29 cellular contexts compared by ENCODE assay signal in the genomic region with DNA sequence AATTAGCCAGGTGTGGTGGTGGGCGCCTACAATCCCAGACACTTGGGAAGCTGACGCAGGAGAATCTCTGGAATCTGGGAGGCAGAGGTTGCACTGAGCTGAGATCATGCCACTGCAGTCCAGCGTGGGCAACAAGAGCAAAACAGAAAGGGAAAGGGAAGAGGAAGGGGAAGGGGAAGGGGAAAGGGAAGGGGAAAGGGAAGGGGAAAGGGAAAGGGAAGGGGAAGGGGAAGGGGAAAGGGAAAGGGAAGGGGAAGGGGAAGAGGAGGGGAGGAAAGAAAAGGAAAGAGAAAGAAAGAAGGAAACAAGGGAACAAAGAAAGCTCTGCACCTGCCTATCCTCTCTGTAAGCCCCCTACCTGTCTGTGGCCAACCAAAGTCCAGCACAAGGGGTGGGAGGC.
"Had no signal": no experiment of that assay in that cellular context is flagged by ENCODE, and none has a peak within 500 bp of the region (broad histone marks: within the 10 kb centered on the region; RNA-seq: fewer than 3 reads in every experiment).

No MANE protein-coding gene starts in this region.

- H3K36me3 Mint-ChIP-seq: stimulated activated effector memory CD8-positive, alpha-beta T cell treated with anti-CD3 and anti-CD28 coated beads, Interleukin-12 subunit alpha, Interleukin-12 subunit beta, amount 100 ng/mL, for 72 hours; type B pancreatic cell had no signal

- H3K27me3 Mint-ChIP-seq: stimulated activated memory B cell treated with anti-CD40 and anti-IgM and Interleukin-4, amounts not matched to agents 10 μg/mL and 1 μg/mL and 100 μg/mL, for 72 hours; stimulated activated naive B cell treated with anti-CD40 and anti-IgM and Interleukin-4, amounts not matched to agents 10 μg/mL and 1 μg/mL and 100 μg/mL, for 72 hours; stimulated activated naive CD8-positive, alpha-beta T cell treated with anti-CD3 and anti-CD28 coated beads, Interleukin-15, amount 100 ng/mL, for 72 hours; stimulated activated naive CD8-positive, alpha-beta T cell treated with anti-CD3 and anti-CD28 coated beads, Interleukin-15, Interleukin-2, amounts not matched to agents 100 ng/mL and 50 ng/mL, for 24 hours; type B pancreatic cell had no signal

- H3K27me3 ChIP-seq: stomach, suprapubic skin, testis, thyroid gland, tibial artery, tibial nerve, transverse colon, upper lobe of left lung, upper lobe of right lung, uterus, vagina had no signal

- H3K9me3 Mint-ChIP-seq: stimulated activated effector memory CD8-positive, alpha-beta T cell treated with anti-CD3 and anti-CD28 coated beads, Interleukin-12 subunit alpha, Interleukin-12 subunit beta, amount 100 ng/mL, for 72 hours; stimulated activated memory B cell treated with anti-CD40 and anti-IgM and Interleukin-4, amounts not matched to agents 10 μg/mL and 1 μg/mL and 100 μg/mL, for 72 hours; stimulated activated naive CD8-positive, alpha-beta T cell treated with anti-CD3 and anti-CD28 coated beads, Interleukin-15, amount 100 ng/mL, for 72 hours; stimulated activated naive CD8-positive, alpha-beta T cell treated with anti-CD3 and anti-CD28 coated beads, Interleukin-15, Interleukin-2, amounts not matched to agents 100 ng/mL and 50 ng/mL, for 24 hours; type B pancreatic cell had no signal

- DNase-seq: stimulated activated CD4-positive, alpha-beta T cell treated with anti-CD3 and anti-CD28 coated beads, Interleukin-2, amount 100 ng/mL, for 48 hours; stimulated activated CD4-positive, alpha-beta T cell treated with anti-CD3 and anti-CD28 coated beads, Interleukin-4, amount 100 ng/mL, for 1 hour; stimulated activated CD4-positive, alpha-beta T cell treated with anti-CD3 and anti-CD28 coated beads, Interleukin-4, amount 100 ng/mL, for 24 hours; stimulated activated CD4-positive, alpha-beta T cell treated with anti-CD3 and anti-CD28 coated beads, Interleukin-4, amount 100 ng/mL, for 4 hours; stimulated activated CD8-positive, alpha-beta memory T cell treated with anti-CD3 and anti-CD28 coated beads, Interleukin-4, amount 100 ng/mL, for 48 hours; stimulated activated naive B cell treated with anti-CD40 and anti-IgM and Interleukin-4, amounts not matched to agents 10 μg/mL and 1 μg/mL and 100 μg/mL, for 72 hours; stimulated activated naive CD4-positive, alpha-beta T cell; stimulated activated naive CD4-positive, alpha-beta T cell treated with Interleukin-2 at 50 U/mL for 16 hours; stimulated activated naive CD8-positive, alpha-beta T cell treated with anti-CD3 and anti-CD28 coated beads, Interleukin-15, amount 100 ng/mL, for 72 hours; stimulated activated naive CD8-positive, alpha-beta T cell treated with anti-CD3 and anti-CD28 coated beads, Interleukin-15, Interleukin-2, amounts not matched to agents 100 U/mL and 50 U/mL, for 24 hours; stomach; substantia nigra; testis; thyroid gland; tibial artery; transverse colon; trophoblast cell; upper lobe of right lung; uterus had no signal

- H3K4me3 ChIP-seq: stomach, suprapubic skin, testis, thoracic aorta, thyroid gland, tibial artery, tibial nerve, transverse colon, upper lobe of left lung, upper lobe of right lung, uterus, vagina had no signal

- H3K4me1 Mint-ChIP-seq: stimulated activated memory B cell treated with anti-CD40 and anti-IgM and Interleukin-4, amounts not matched to agents 10 μg/mL and 1 μg/mL and 100 μg/mL, for 72 hours had no signal

- H3K27ac Mint-ChIP-seq: stimulated activated effector memory CD8-positive, alpha-beta T cell treated with anti-CD3 and anti-CD28 coated beads, Interleukin-12 subunit alpha, Interleukin-12 subunit beta, amount 100 ng/mL, for 72 hours; stimulated activated memory B cell treated with anti-CD40 and anti-IgM and Interleukin-4, amounts not matched to agents 10 μg/mL and 1 μg/mL and 100 μg/mL, for 72 hours; stimulated activated naive B cell treated with anti-CD40 and anti-IgM and Interleukin-4, amounts not matched to agents 10 μg/mL and 1 μg/mL and 100 μg/mL, for 72 hours; stimulated activated naive CD8-positive, alpha-beta T cell treated with anti-CD3 and anti-CD28 coated beads, Interleukin-15, Interleukin-2, amounts not matched to agents 100 ng/mL and 50 ng/mL, for 24 hours; type B pancreatic cell had no signal

- FAIRE-seq: urothelium cell line had no signal

- H3K4me3 Mint-ChIP-seq: stimulated activated effector memory CD8-positive, alpha-beta T cell treated with anti-CD3 and anti-CD28 coated beads, Interleukin-12 subunit alpha, Interleukin-12 subunit beta, amount 100 ng/mL, for 72 hours; stimulated activated memory B cell treated with anti-CD40 and anti-IgM and Interleukin-4, amounts not matched to agents 10 μg/mL and 1 μg/mL and 100 μg/mL, for 72 hours; stimulated activated naive B cell treated with anti-CD40 and anti-IgM and Interleukin-4, amounts not matched to agents 10 μg/mL and 1 μg/mL and 100 μg/mL, for 72 hours; stimulated activated naive CD8-positive, alpha-beta T cell treated with anti-CD3 and anti-CD28 coated beads, Interleukin-15, amount 100 ng/mL, for 72 hours; stimulated activated naive CD8-positive, alpha-beta T cell treated with anti-CD3 and anti-CD28 coated beads, Interleukin-15, Interleukin-2, amounts not matched to agents 100 ng/mL and 50 ng/mL, for 24 hours; type B pancreatic cell had no signal

- H3K4me1 ChIP-seq: testis, transverse colon, upper lobe of left lung, upper lobe of right lung had no signal

- H3K36me3 ChIP-seq: stomach, suprapubic skin, thoracic aorta, thyroid gland, tibial artery, tibial nerve, transverse colon, upper lobe of left lung, upper lobe of right lung, uterus, vagina had no signal

- H3K9me3 ChIP-seq: stomach, suprapubic skin, testis, thoracic aorta, thyroid gland, tibial artery, tibial nerve, transverse colon, upper lobe of left lung, upper lobe of right lung, uterus, vagina had no signal

- ATAC-seq: stimulated activated effector memory CD8-positive, alpha-beta T cell treated with anti-CD3 and anti-CD28 coated beads, Interleukin-12 subunit alpha, Interleukin-12 subunit beta, amount 100 ng/mL, for 72 hours; stimulated activated memory B cell treated with anti-CD40 and anti-IgM and Interleukin-4, amounts not matched to agents 10 μg/mL and 1 μg/mL and 100 μg/mL, for 72 hours; stimulated activated naive B cell treated with anti-CD40 and anti-IgM and Interleukin-4, amounts not matched to agents 10 μg/mL and 1 μg/mL and 100 μg/mL, for 72 hours; stimulated activated naive CD8-positive, alpha-beta T cell treated with anti-CD3 and anti-CD28 coated beads, Interleukin-15, amount 100 ng/mL, for 72 hours; stimulated activated naive CD8-positive, alpha-beta T cell treated with anti-CD3 and anti-CD28 coated beads, Interleukin-15, Interleukin-2, amounts not matched to agents 100 U/mL and 50 U/mL, for 24 hours; upper lobe of right lung had no signal

- H3K27ac ChIP-seq: stomach, suprapubic skin, testis, thoracic aorta, thyroid gland, tibial artery, tibial nerve, transverse colon, upper lobe of left lung, upper lobe of right lung, uterus, vagina had no signal
